In the genomic region with DNA sequence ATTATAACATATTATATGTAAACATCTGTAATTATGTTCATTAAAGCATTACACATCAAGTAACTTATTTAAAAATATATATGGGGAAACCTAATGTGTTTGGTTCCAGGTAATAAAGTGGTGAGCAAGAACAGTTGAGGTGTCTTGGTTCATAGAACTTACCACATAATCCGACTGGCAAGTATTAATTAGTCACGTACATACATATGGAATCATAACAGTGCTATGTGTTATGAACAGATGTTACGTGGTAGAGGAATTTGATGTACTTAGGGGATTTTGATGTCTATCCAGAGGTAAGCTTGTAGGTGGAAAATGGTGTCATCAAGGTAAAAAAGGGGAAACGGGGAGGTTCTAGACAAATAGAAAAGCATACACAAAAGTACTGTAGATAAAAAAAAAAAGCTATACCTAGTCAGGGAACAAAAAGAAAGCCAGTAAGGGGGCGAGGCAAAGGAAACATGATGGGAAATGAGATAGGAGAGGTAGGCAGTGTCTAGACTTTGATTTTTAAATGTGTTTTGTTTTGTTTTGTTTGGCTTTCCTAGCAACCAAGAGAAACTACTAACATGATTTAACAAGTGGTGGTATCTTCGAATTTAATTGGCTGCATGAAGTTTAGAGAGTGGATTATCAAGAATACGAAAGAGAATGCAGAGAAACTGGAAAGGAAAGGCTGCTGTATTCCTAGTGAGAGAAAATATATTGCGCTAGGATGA, we compare ENCODE assay signal across 26 cellular contexts.
"Had no signal": no experiment of that assay in that cellular context is flagged by ENCODE, and none has a peak within 500 bp of the region (broad histone marks: within the 10 kb centered on the region; RNA-seq: fewer than 3 reads in every experiment).

No MANE protein-coding gene starts in this region.

- H3K27me3 Mint-ChIP-seq: activated B cell treated with CpG ODN at 0.5 μM for 24 hours; activated CD4-positive, alpha-beta memory T cell treated with anti-CD3 and anti-CD28 coated beads for 36 hours; activated CD4-positive, alpha-beta T cell treated with anti-CD3 and anti-CD28 coated beads, Interleukin-2, amount 10 ng/mL, durations not matched to agents 24 days and 14 days; activated naive CD4-positive, alpha-beta T cell treated with anti-CD3 and anti-CD28 coated beads, Interleukin-2, amount 10 ng/mL, durations not matched to agents 7 days and 5 days; activated naive CD8-positive, alpha-beta T cell treated with anti-CD3 and anti-CD28 coated beads for 36 hours; activated T-helper 17 cell treated with anti-CD3 and anti-CD28 coated beads, Interleukin-2, amount 50 U/mL, for 72 hours had no signal

- H3K4me2 ChIP-seq: PC-9 had no signal

- H3K4me3 ChIP-seq: PC-9, SK-N-MC had no signal

- H2AFZ ChIP-seq: PC-9 had no signal

- H3K4me3 Mint-ChIP-seq: activated B cell treated with CpG ODN at 0.5 μM for 24 hours; activated CD4-positive, alpha-beta memory T cell treated with anti-CD3 and anti-CD28 coated beads for 36 hours; activated CD4-positive, alpha-beta T cell treated with anti-CD3 and anti-CD28 coated beads, Interleukin-2, amount 10 ng/mL, durations not matched to agents 24 days and 14 days; activated naive CD4-positive, alpha-beta T cell treated with anti-CD3 and anti-CD28 coated beads, Interleukin-2, amount 10 ng/mL, durations not matched to agents 7 days and 5 days; activated naive CD8-positive, alpha-beta T cell treated with anti-CD3 and anti-CD28 coated beads for 36 hours; activated T-helper 17 cell treated with anti-CD3 and anti-CD28 coated beads, Interleukin-2, amount 50 U/mL, for 72 hours; T-cell had no signal

- H3K4me1 Mint-ChIP-seq: activated B cell treated with CpG ODN at 0.5 μM for 24 hours; activated CD4-positive, alpha-beta T cell treated with anti-CD3 and anti-CD28 coated beads, Interleukin-2, amount 10 ng/mL, durations not matched to agents 24 days and 14 days; activated naive CD4-positive, alpha-beta T cell treated with anti-CD3 and anti-CD28 coated beads, Interleukin-2, amount 10 ng/mL, durations not matched to agents 7 days and 5 days; activated naive CD8-positive, alpha-beta T cell treated with anti-CD3 and anti-CD28 coated beads for 36 hours; activated T-helper 17 cell treated with anti-CD3 and anti-CD28 coated beads, Interleukin-2, amount 50 U/mL, for 72 hours; T-cell had no signal

- DNase-seq: activated B cell treated with CpG ODN at 0.5 μM for 24 hours; activated CD4-positive, alpha-beta memory T cell treated with anti-CD3 and anti-CD28 coated beads for 36 hours; activated CD4-positive, alpha-beta T cell treated with anti-CD3 and anti-CD28 coated beads for 1 hour; activated CD4-positive, alpha-beta T cell treated with anti-CD3 and anti-CD28 coated beads, Interleukin-2, amount 10 ng/mL, durations not matched to agents 24 days and 14 days; activated CD8-positive, alpha-beta memory T cell treated with anti-CD3 and anti-CD28 coated beads for 24 hours; activated gamma-delta T cell treated with Interleukin-2 at 50 U/mL for 16 hours; activated naive CD4-positive, alpha-beta T cell treated with anti-CD3 and anti-CD28 coated beads, Interleukin-2, amount 10 ng/mL, durations not matched to agents 7 days and 5 days; activated naive CD8-positive, alpha-beta T cell treated with anti-CD3 and anti-CD28 coated beads for 36 hours; activated T-cell treated with anti-CD3 and anti-CD28 coated beads for 4 hours; activated T-cell treated with anti-CD3 and anti-CD28 coated beads, Interleukin-2, amount 50 U/mL, for 48 hours; IMR-90; KBM-7; NCI-H1092 treated with DMSO at 0.1 percent for 48 hours; NCI-H1436; NCI-H1694 treated with DMSO at 0.1 percent for 48 hours; NCI-H2029 treated with DMSO at 0.1 percent for 48 hours; NCI-H345; NCI-H510A; NCI-H69; PC-9; SIG-M5; T-cell; T-helper 2 cell; T1000 had no signal

- H3K27ac Mint-ChIP-seq: activated B cell treated with CpG ODN at 0.5 μM for 24 hours; activated CD4-positive, alpha-beta memory T cell treated with anti-CD3 and anti-CD28 coated beads for 36 hours; activated CD4-positive, alpha-beta T cell treated with anti-CD3 and anti-CD28 coated beads, Interleukin-2, amount 10 ng/mL, durations not matched to agents 24 days and 14 days; activated naive CD4-positive, alpha-beta T cell treated with anti-CD3 and anti-CD28 coated beads, Interleukin-2, amount 10 ng/mL, durations not matched to agents 7 days and 5 days; activated naive CD8-positive, alpha-beta T cell treated with anti-CD3 and anti-CD28 coated beads for 36 hours; activated T-helper 17 cell treated with anti-CD3 and anti-CD28 coated beads, Interleukin-2, amount 50 U/mL, for 72 hours; T-cell had no signal

- H3K27ac ChIP-seq: PC-9, SK-N-MC had no signal

- H3K36me3 Mint-ChIP-seq: activated CD4-positive, alpha-beta memory T cell treated with anti-CD3 and anti-CD28 coated beads for 36 hours; activated naive CD4-positive, alpha-beta T cell treated with anti-CD3 and anti-CD28 coated beads, Interleukin-2, amount 10 ng/mL, durations not matched to agents 7 days and 5 days; activated naive CD8-positive, alpha-beta T cell treated with anti-CD3 and anti-CD28 coated beads for 36 hours; T-cell had no signal
